Comparison of ENCODE assay signal across 8 cellular contexts in the genomic region with DNA sequence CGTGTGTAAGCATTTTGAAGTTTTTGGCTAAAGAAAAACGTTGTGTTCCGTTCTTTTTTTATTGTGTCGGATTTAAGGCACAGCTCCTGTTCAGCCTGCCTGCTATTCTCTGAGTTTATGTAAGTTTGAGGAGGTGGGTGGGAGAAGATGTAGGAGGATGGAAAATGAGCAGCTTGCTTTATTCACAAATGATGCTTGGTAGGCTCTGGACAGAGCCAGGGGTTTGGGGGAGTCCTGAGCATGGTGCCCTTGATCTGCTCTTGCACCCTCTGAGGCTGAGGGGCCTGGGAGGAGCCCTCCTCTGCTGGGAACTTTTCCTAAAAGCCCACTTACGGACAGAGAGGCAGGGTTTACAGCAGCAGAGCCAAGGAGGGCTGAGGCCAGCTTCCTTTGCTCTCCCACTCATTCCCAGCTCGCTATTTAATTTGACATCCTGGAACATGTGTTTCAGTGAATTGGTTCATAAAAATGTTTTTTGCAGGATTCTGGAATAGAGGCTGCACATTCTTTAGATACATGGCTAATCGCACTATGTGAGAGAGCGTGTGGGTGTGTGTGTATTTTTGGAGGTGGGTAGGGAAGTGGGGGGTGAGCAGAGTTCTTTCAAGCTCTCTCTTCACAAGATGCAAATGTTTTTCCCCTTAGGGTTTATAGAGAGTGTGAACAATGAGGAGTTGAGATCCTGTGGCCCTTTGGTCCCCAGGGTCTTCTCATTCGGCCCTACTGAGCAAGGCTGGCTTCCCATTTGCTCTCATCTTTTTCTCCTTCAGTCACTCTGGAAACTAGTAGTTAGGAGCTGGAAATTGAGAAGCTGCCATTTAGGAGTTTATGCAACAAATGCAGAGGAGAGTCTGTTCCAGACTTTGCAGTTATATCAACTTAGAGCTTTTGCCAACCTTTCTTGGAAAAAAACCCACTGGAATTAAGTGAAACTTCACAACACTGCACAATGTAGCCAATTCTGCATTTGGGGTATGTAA. TPM values are rescaled to one million over a fixed set of nuclear protein-coding genes. Genes with fewer than 3 reads are reported as not detected.
DNase-seq lines count a peak whose midpoint lies in the region; ATAC-seq and TF ChIP-seq lines count a peak whose summit lies in the region.

No MANE protein-coding gene starts in this region.

- H3K36me3 ChIP-seq in HAP-1 (replicated peaks), result no peaks in the 10 kb centered on the region
- H3K36me3 ChIP-seq in SK-N-MC (ENCODE audit: insufficient read depth, low read length), result no peaks in the 10 kb centered on the region
- H3K36me3 ChIP-seq in cardiac muscle cell, result no peaks in the 10 kb centered on the region
- H3K36me3 ChIP-seq in suprapubic skin, result no peaks in the 10 kb centered on the region

- in situ Hi-C loops in HAP-1 (cut with MboI; ENCODE audit: low sequenced_read_pairs), result no loop called here

- no peaks in the 10 kb centered on the region for H3K9me3 ChIP-seq in HAP-1
- no peaks in the 10 kb centered on the region for H3K9me3 ChIP-seq in SK-N-MC (ENCODE audit: low read depth, low read length)
- H3K9me3 ChIP-seq in cardiac muscle cell (ENCODE audit: low read depth), result no peaks in the 10 kb centered on the region
- H3K9me3 ChIP-seq in suprapubic skin, result no peaks in the 10 kb centered on the region

- 48% methylated on average over 9 of the region's 9 CpGs for WGBS in suprapubic skin

- TF ChIP-seq POLR2A in suprapubic skin (IDR thresholded peaks at IDR 0.05), result no peak

- no peaks in the 10 kb centered on the region for H3K27me3 ChIP-seq in HAP-1 (ENCODE audit: low read depth)
- H3K27me3 ChIP-seq in cardiac muscle cell, result no peaks in the 10 kb centered on the region
- H3K27me3 ChIP-seq in suprapubic skin, result no peaks in the 10 kb centered on the region

- peak overlapping the region; percentile 56 for H3K27ac ChIP-seq in SK-N-MC
- H3K27ac ChIP-seq in cardiac muscle cell, result peak overlapping the region; percentile 39
- H3K27ac ChIP-seq in suprapubic skin, result peak overlapping the region; percentile 30

- H3K4me3 ChIP-seq in HAP-1 (no peak overlapping the region), SK-N-MC (0 out of 2 replicates have a peak overlapping the region, but pooled peaks have one; percentile 0), cardiac muscle cell (no peak overlapping the region), suprapubic skin (no peak overlapping the region)

- ATAC-seq in GM18517 (IDR thresholded peaks at IDR 0.05; ENCODE audit: unreplicated experiment), result peak; percentile 58

- peaks cover 39% of the 10 kb centered on the region for H3K4me1 ChIP-seq in HAP-1
- peaks cover 19% of the 10 kb centered on the region for H3K4me1 ChIP-seq in cardiac muscle cell (ENCODE audit: low read depth)
- H3K4me1 ChIP-seq in suprapubic skin, result peaks cover 21% of the 10 kb centered on the region

- DNase-seq in HAP-1 (ENCODE audit: low spot score in 2 of 2), result peak; percentile 64 to 88
- DNase-seq in SK-N-MC (ENCODE audit: low read depth, low spot score), result no peak
- peak in 1 of 2 donors; percentile 86 for DNase-seq in cardiac muscle cell (ENCODE audit: low read depth in 1 of 2, low spot score in 1 of 2)
- no peak for DNase-seq in suprapubic skin (ENCODE audit: low spot score in 2 of 2)
- DNase-seq in MV-4-11 (lab: John Stamatoyannopoulos, UW), result no peak
- DNase-seq in NCI-H2171 (lab: John Stamatoyannopoulos, UW), result no peak
- DNase-seq in middle frontal gyrus (ENCODE audit: extremely low spot score, low spot score), result no peak

- TF ChIP-seq EP300 in suprapubic skin (IDR thresholded peaks at IDR 0.05), result no peak

- no peak overlapping the region for H3K9ac ChIP-seq in SK-N-MC (ENCODE audit: insufficient read length)

- TF ChIP-seq CTCF in cardiac muscle cell (IDR thresholded peaks at IDR 0.05; ENCODE audit: low read depth, low read length), result no peak
- TF ChIP-seq CTCF in suprapubic skin (IDR thresholded peaks at IDR 0.05), result no peak

RNA-seq across cellular contexts. Expression of a gene that starts 32.1 kb away (rescaled TPM):
- 2.1 and 7.4 TPM in 2 replicates for total RNA-seq in cardiac muscle cell
- 3.3 and 5.0 TPM in 2 replicates for polyA plus RNA-seq in cardiac muscle cell
- total RNA-seq in suprapubic skin, result 10 to 100 TPM; 13.5 to 25.0 (median 17.2) TPM

Comparison
In these comparisons a context has a peak if more than half of its experiments do, and no peak if none do; other contexts are left out.
1. DNase-seq: peak in HAP-1 (2 of 2); none in SK-N-MC (single experiment), suprapubic skin (0 of 2), MV-4-11 (single experiment), NCI-H2171 (single experiment) and middle frontal gyrus (single experiment).
2. Peak in every context shown above with its lines, with median percentiles within 50 percentile points of each other: H3K27ac ChIP-seq.